In the genomic region with DNA sequence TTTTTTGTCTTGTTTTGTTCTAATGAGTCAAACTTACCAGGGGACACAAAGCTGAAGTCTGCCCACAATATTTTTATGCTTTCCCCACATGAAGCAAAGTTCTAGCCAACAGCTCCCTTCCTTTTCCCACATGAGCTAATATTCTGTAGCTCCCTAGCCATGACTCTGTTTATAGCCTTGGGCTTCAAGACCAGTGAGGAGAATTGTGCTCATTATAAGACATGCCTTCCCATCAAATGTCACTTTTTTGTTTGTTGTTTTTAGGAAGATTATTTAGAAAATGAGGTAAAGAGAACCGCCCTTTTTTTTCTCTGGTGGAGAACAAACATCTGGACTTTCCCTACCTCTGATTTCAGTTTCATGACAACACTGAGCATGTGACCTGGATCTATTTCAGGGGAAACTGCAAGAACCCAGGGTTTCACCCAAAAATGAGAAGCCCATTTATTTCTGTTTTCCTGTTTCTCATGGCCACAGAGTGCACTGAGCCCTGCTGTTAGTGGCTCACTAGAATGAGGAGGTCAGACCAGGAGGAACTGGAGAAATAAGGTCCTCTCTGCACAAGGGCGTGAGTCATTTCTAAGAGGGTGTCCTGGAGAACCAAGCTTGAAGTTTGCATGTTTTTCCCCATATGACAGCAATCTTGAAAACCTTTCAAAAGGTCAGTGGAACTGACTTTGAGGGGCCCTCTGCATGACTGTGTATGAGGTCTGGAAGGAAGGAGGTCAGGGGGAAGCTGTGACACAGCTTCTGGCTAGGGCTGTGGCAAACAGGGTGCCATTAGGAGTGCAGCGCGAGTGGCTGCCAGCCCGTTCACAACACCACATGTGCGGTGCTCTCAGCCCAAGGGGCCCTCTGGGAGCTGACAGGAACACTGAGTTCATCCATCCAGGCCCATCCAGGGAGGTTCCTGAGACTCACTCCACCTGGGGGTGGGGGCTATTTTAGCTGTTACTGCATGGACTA, we compare ENCODE assay signal across 8 cellular contexts. TPM values are rescaled to one million over a fixed set of nuclear protein-coding genes. Genes with fewer than 3 reads are reported as not detected.
DNase-seq lines count a peak whose midpoint lies in the region; ATAC-seq and TF ChIP-seq lines count a peak whose summit lies in the region.

No MANE protein-coding gene starts in this region.

- peaks cover 30% of the 10 kb centered on the region for H3K4me1 Mint-ChIP-seq in activated CD8-positive, alpha-beta T cell treated with anti-CD3 and anti-CD28 coated beads for 36 hours (ENCODE audit: low read depth)
- peaks cover 31% of the 10 kb centered on the region for H3K4me1 Mint-ChIP-seq in activated CD8-positive, alpha-beta T cell treated with anti-CD3 and anti-CD28 coated beads, Interleukin-2, amount 10 ng/mL, durations not matched to agents 7 days and 5 days (ENCODE audit: low read depth)
- H3K4me1 Mint-ChIP-seq in stimulated activated naive CD8-positive, alpha-beta T cell treated with anti-CD3 and anti-CD28 coated beads, Interleukin-15, Interleukin-2, amounts not matched to agents 100 ng/mL and 50 ng/mL, for 24 hours (ENCODE audit: low read depth) = peaks cover 49% of the 10 kb centered on the region

- H3K4me1 ChIP-seq in HEK293 (ENCODE audit: control insufficient read depth, insufficient read depth, low read length) (peaks cover 13% of the 10 kb centered on the region), A673 (ENCODE audit: insufficient read depth, low read length, poor library complexity, severe bottlenecking) (peaks cover 5% of the 10 kb centered on the region)

- ATAC-seq in activated CD8-positive, alpha-beta T cell treated with anti-CD3 and anti-CD28 coated beads for 36 hours = peak; percentile 89
- no peak for ATAC-seq in activated CD8-positive, alpha-beta T cell treated with anti-CD3 and anti-CD28 coated beads, Interleukin-2, amount 10 ng/mL, durations not matched to agents 7 days and 5 days

- no peak overlapping the region for H3K4me3 Mint-ChIP-seq in activated CD8-positive, alpha-beta T cell treated with anti-CD3 and anti-CD28 coated beads for 36 hours
- H3K4me3 Mint-ChIP-seq in activated CD8-positive, alpha-beta T cell treated with anti-CD3 and anti-CD28 coated beads, Interleukin-2, amount 10 ng/mL, durations not matched to agents 7 days and 5 days = no peak overlapping the region
- no peak overlapping the region for H3K4me3 Mint-ChIP-seq in stimulated activated naive CD8-positive, alpha-beta T cell treated with anti-CD3 and anti-CD28 coated beads, Interleukin-15, Interleukin-2, amounts not matched to agents 100 ng/mL and 50 ng/mL, for 24 hours

- H3K4me3 ChIP-seq in HEK293 (ENCODE audit: low read depth, low read length) = no peak overlapping the region
- H3K4me3 ChIP-seq in NB4 (ENCODE audit: low read depth, low read length) = no peak overlapping the region
- H3K4me3 ChIP-seq in fibroblast of mammary gland (ENCODE audit: control insufficient read depth, low read depth, low read length) = no peak overlapping the region
- H3K4me3 ChIP-seq in A673 (ENCODE audit: low read depth, low read length, poor library complexity, severe bottlenecking) = no peak overlapping the region

- H3K27ac Mint-ChIP-seq in activated CD8-positive, alpha-beta T cell treated with anti-CD3 and anti-CD28 coated beads for 36 hours = peak overlapping the region; percentile 66
- no peak overlapping the region for H3K27ac Mint-ChIP-seq in activated CD8-positive, alpha-beta T cell treated with anti-CD3 and anti-CD28 coated beads, Interleukin-2, amount 10 ng/mL, durations not matched to agents 7 days and 5 days
- peak overlapping the region; percentile 90 for H3K27ac Mint-ChIP-seq in stimulated activated naive CD8-positive, alpha-beta T cell treated with anti-CD3 and anti-CD28 coated beads, Interleukin-15, Interleukin-2, amounts not matched to agents 100 ng/mL and 50 ng/mL, for 24 hours

- H3K36me3 Mint-ChIP-seq in activated CD8-positive, alpha-beta T cell treated with anti-CD3 and anti-CD28 coated beads for 36 hours (ENCODE audit: low read depth) = peaks cover 24% of the 10 kb centered on the region
- H3K36me3 Mint-ChIP-seq in activated CD8-positive, alpha-beta T cell treated with anti-CD3 and anti-CD28 coated beads, Interleukin-2, amount 10 ng/mL, durations not matched to agents 7 days and 5 days (ENCODE audit: low read depth) = peaks cover 13% of the 10 kb centered on the region
- H3K36me3 Mint-ChIP-seq in stimulated activated naive CD8-positive, alpha-beta T cell treated with anti-CD3 and anti-CD28 coated beads, Interleukin-15, Interleukin-2, amounts not matched to agents 100 ng/mL and 50 ng/mL, for 24 hours (ENCODE audit: low read depth) = peaks cover 36% of the 10 kb centered on the region

- no peak for TF ChIP-seq CTCF in activated CD8-positive, alpha-beta T cell treated with anti-CD3 and anti-CD28 coated beads for 36 hours (IDR thresholded peaks at IDR 0.05)
- no peak for TF ChIP-seq CTCF in HEK293 (tag by site-specific recombination; IDR thresholded peaks at IDR 0.05)
- TF ChIP-seq CTCF in NB4 (IDR thresholded peaks at IDR 0.05; ENCODE audit: low read depth, low read length) = no peak
- TF ChIP-seq CTCF in fibroblast of mammary gland (conservative IDR thresholded peaks at IDR 0.05; ENCODE audit: control insufficient read depth, insufficient read depth, low read depth, low read length) = no peak
- no peak for TF ChIP-seq CTCF in A673 (conservative IDR thresholded peaks at IDR 0.05; ENCODE audit: low read depth, low read length)

- no peak for TF ChIP-seq POLR2A in NB4 (IDR thresholded peaks at IDR 0.05; ENCODE audit: extremely low read depth, insufficient read length)

- POLR2A ChIA-PET in activated CD8-positive, alpha-beta T cell treated with anti-CD3 and anti-CD28 coated beads for 36 hours (lab: Charles Lee) = interaction anchor here (0.6 kb wide), 1 partner anchor 283 kb away, joined by 3 read pairs; no protein-coding TSS in a partner anchor
- POLR2A ChIA-PET in activated CD8-positive, alpha-beta T cell treated with anti-CD3 and anti-CD28 coated beads, Interleukin-2, amount 10 ng/mL, durations not matched to agents 7 days and 5 days (lab: Charles Lee) = no interaction called here
- POLR2A ChIA-PET in HEK293 (lab: Yijun Ruan, JAX) = no interaction called here
- POLR2A ChIA-PET in A673 (lab: Charles Lee; ENCODE audit: low non-redundant PET) = no interaction called here

- no peaks in the 10 kb centered on the region for H3K27me3 Mint-ChIP-seq in activated CD8-positive, alpha-beta T cell treated with anti-CD3 and anti-CD28 coated beads for 36 hours
- no peaks in the 10 kb centered on the region for H3K27me3 Mint-ChIP-seq in activated CD8-positive, alpha-beta T cell treated with anti-CD3 and anti-CD28 coated beads, Interleukin-2, amount 10 ng/mL, durations not matched to agents 7 days and 5 days (ENCODE audit: low read depth)
- H3K27me3 Mint-ChIP-seq in stimulated activated naive CD8-positive, alpha-beta T cell treated with anti-CD3 and anti-CD28 coated beads, Interleukin-15, Interleukin-2, amounts not matched to agents 100 ng/mL and 50 ng/mL, for 24 hours = peaks cover 4% of the 10 kb centered on the region

- DNase-seq in activated CD8-positive, alpha-beta T cell treated with anti-CD3 and anti-CD28 coated beads for 36 hours = peak; percentile 51
- DNase-seq in activated CD8-positive, alpha-beta T cell treated with anti-CD3 and anti-CD28 coated beads, Interleukin-2, amount 10 ng/mL, durations not matched to agents 7 days and 5 days = no peak
- DNase-seq in NB4 (ENCODE audit: low read depth) (peak; percentile 74), fibroblast of mammary gland (ENCODE audit: low read depth) (peak; percentile 81), SHP77 treated with DMSO at 0.1 percent for 48 hours (lab: John Stamatoyannopoulos, UW) (no peak), A673 (ENCODE audit: low spot score) (no peak)

- H3K36me3 ChIP-seq in HEK293 (ENCODE audit: control insufficient read depth in 2 of 2, insufficient read depth in 1 of 2, low read length in 2 of 2) (no peaks in the 10 kb centered on the region; a peak in 1 of 3 replicates), A673 (ENCODE audit: insufficient read depth, low read length, poor library complexity, severe bottlenecking) (no peaks in the 10 kb centered on the region)

- H3K27ac ChIP-seq in HEK293 (ENCODE audit: extremely low read depth, low read depth, low read length) (no peak overlapping the region), A673 (ENCODE audit: low read depth, low read length, poor library complexity, severe bottlenecking) (no peak overlapping the region)

- intact Hi-C loops in activated CD8-positive, alpha-beta T cell treated with anti-CD3 and anti-CD28 coated beads for 36 hours (cut with micrococcal nuclease) = no loop called here
- intact Hi-C loops in A673 (cut with micrococcal nuclease; ENCODE audit: unreplicated experiment) = no loop called here

- BruUV-seq in A673 (replicated peaks; lab: Mats Ljungman, UMichigan) = no TSS peak

- H3K9me3 ChIP-seq in HEK293 (ENCODE audit: control insufficient read depth, insufficient read depth, low read depth, low read length) (no peaks in the 10 kb centered on the region), A673 (ENCODE audit: low read depth, low read length, poor library complexity, severe bottlenecking) (no peaks in the 10 kb centered on the region)

- CTCF ChIA-PET in activated CD8-positive, alpha-beta T cell treated with anti-CD3 and anti-CD28 coated beads for 36 hours (lab: Charles Lee) = interaction anchor here (0.5 to 0.6 kb wide), 2 partner anchors 57 to 93 kb away, joined by 3 read pairs; no protein-coding TSS in a partner anchor
- CTCF ChIA-PET in activated CD8-positive, alpha-beta T cell treated with anti-CD3 and anti-CD28 coated beads, Interleukin-2, amount 10 ng/mL, durations not matched to agents 7 days and 5 days (lab: Charles Lee) = interaction anchor here (0.8 to 0.9 kb wide), 2 partner anchors 12 to 56 kb away, joined by 3 read pairs; no protein-coding TSS in a partner anchor
- CTCF ChIA-PET in HEK293 (lab: Yijun Ruan, JAX) = interaction anchor here (0.6 to 1.8 kb wide), 2 partner anchors 14 to 20 kb away, joined by 3 to 4 read pairs; no protein-coding TSS in a partner anchor
- CTCF ChIA-PET in A673 (lab: Charles Lee) = no interaction called here

- no peaks in the 10 kb centered on the region for H3K9me3 Mint-ChIP-seq in activated CD8-positive, alpha-beta T cell treated with anti-CD3 and anti-CD28 coated beads for 36 hours
- H3K9me3 Mint-ChIP-seq in activated CD8-positive, alpha-beta T cell treated with anti-CD3 and anti-CD28 coated beads, Interleukin-2, amount 10 ng/mL, durations not matched to agents 7 days and 5 days (ENCODE audit: insufficient read depth) = no peaks in the 10 kb centered on the region
- no peaks in the 10 kb centered on the region for H3K9me3 Mint-ChIP-seq in stimulated activated naive CD8-positive, alpha-beta T cell treated with anti-CD3 and anti-CD28 coated beads, Interleukin-15, Interleukin-2, amounts not matched to agents 100 ng/mL and 50 ng/mL, for 24 hours

- no peaks in the 10 kb centered on the region for H3K27me3 ChIP-seq in A673 (replicated peaks; ENCODE audit: insufficient read depth, low read depth, low read length, poor library complexity)

RNA-seq across cellular contexts. Expression of a gene that starts 55.1 kb away (rescaled TPM):
- 1 to 10 TPM; 2.5 to 2.8 TPM for total RNA-seq in activated CD8-positive, alpha-beta T cell treated with anti-CD3 and anti-CD28 coated beads for 36 hours
- total RNA-seq in activated CD8-positive, alpha-beta T cell treated with anti-CD3 and anti-CD28 coated beads, Interleukin-2, amount 10 ng/mL, durations not matched to agents 7 days and 5 days = 1 to 10 TPM; 5.4 to 6.5 TPM
- 5.7 and 6.1 TPM in 2 replicates for total RNA-seq in A673 (2021)

Comparison
In these comparisons a context has a peak if more than half of its experiments do, and no peak if none do; other contexts are left out.
1. DNase-seq: peak in activated CD8-positive, alpha-beta T cell treated with anti-CD3 and anti-CD28 coated beads for 36 hours (single experiment), NB4 (single experiment) and fibroblast of mammary gland (single experiment); none in activated CD8-positive, alpha-beta T cell treated with anti-CD3 and anti-CD28 coated beads, Interleukin-2, amount 10 ng/mL, durations not matched to agents 7 days and 5 days (single experiment), SHP77 treated with DMSO at 0.1 percent for 48 hours (single experiment) and A673 (single experiment).